ENCODE assay signal across 9 cellular contexts in genomic region chr13:96422002-96422401, GRCh38.
"Had no signal": no experiment of that assay in that cellular context is flagged by ENCODE, and none has a peak within 500 bp of the region (broad histone marks: within the 10 kb centered on the region; RNA-seq: fewer than 3 reads in every experiment).

No MANE protein-coding gene starts in this region.

- H3K4me2 ChIP-seq: GM23338 had no signal

- H3K27ac ChIP-seq: GM23248 had no signal

- H3K36me3 ChIP-seq: HAP-1 had no signal

- DNase-seq: GM23248, GOT3, H7, H9, HCEC 1CT, HFFc6 had no signal

- H2AFZ ChIP-seq: GM23248, GM23338 had no signal

- ATAC-seq: GM23338, HCT116 had no signal

- H3K4me3 ChIP-seq: GM23248, GM23338, HAP-1 had no signal

- H3K9me3 ChIP-seq: HAP-1 had no signal
